Comparison of ENCODE assay signal across 12 cellular contexts in the genomic region with DNA sequence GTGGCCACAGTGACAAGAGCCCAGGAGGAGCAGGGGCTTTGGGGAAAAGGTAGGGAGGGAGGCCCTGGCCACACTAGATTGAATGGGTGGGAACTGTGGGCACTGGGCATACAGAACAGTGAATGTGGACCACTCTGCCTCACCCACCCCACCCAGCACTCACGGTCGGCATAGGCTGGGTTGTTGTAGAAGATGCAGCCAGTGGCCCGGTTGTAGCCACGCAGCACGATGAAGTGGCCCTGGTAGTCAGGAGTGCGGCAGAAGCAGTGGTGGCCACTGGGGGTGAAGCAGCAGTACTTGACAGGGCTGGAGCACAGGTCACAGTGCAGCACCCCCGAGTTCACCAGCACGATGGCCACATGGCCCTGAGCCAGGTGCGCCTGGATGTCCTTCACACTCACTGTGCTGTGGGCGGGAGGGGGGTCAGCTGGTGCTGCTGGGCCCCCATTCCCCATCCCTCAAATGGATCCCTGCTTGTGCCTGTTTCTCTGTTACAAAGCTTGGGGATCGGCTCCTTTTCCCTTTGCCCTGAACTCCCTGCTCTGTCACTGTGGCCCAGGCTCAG. TPM values are rescaled to one million over a fixed set of nuclear protein-coding genes. Genes with fewer than 3 reads are reported as not detected.
"Had no signal": no experiment of that assay in that cellular context is flagged by ENCODE, and none has a peak within 500 bp of the region (broad histone marks: within the 10 kb centered on the region; RNA-seq: fewer than 3 reads in every experiment).

No MANE protein-coding gene starts in this region.

- H3K9me3 ChIP-seq: body of pancreas, pancreas, upper lobe of right lung had no signal

- H3K27ac ChIP-seq: upper lobe of right lung had no signal

- H3K27me3 ChIP-seq: body of pancreas, pancreas, upper lobe of right lung had no signal

- DNase-seq: activated CD4-positive, alpha-beta T cell treated with anti-CD3 and anti-CD28 coated beads, Interleukin-2, amount 10 ng/mL, durations not matched to agents 7 days and 5 days; activated CD4-positive, CD25-positive, alpha-beta regulatory T cell; activated T-cell treated with anti-CD3 and anti-CD28 coated beads for 4 hours; body of pancreas; erythroblast; immature natural killer cell; left colon; small intestine; upper lobe of right lung had no signal

- H3K4me3 ChIP-seq: body of pancreas, pancreas, upper lobe of right lung had no signal

- ATAC-seq: body of pancreas, left colon had no signal

RNA-seq across cellular contexts. Expression of a gene that starts 48.6 kb away (rescaled TPM):
- total RNA-seq: activated CD8-positive, alpha-beta memory T cell treated with anti-CD3 and anti-CD28 coated beads for 36 hours; renal cortical epithelial cell had no signal
- polyA plus RNA-seq: immature natural killer cell had no signal
